Comparison of ENCODE assay signal across 8 cellular contexts in the genomic region with DNA sequence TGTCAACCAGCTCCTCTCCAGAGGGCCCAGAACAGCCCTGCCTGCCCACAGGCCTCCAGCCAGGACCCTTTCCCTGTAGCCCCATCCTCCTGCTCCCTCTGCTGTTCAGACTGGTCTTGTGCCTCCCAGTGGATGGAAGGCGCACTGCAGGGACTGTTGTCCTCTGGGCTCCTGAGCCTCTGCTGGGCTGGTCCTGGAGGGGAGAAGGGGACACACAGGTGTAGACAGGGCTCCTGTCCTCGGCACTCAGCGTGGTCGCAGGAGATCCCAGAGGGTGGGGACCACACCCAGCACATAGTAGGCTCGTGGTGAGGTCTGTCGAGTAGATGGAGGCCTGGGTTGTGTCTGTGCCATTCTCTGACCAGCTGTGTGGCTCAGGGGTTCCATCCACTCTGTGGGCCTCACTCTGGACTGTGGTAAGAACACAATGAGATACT. TPM values are rescaled to one million over a fixed set of nuclear protein-coding genes. Genes with fewer than 3 reads are reported as not detected.
DNase-seq lines count a peak whose midpoint lies in the region; ATAC-seq and TF ChIP-seq lines count a peak whose summit lies in the region.

No MANE protein-coding gene starts in this region.

- peaks cover 74% of the 10 kb centered on the region for H3K79me2 ChIP-seq in osteoblast (ENCODE audit: insufficient read depth, low read length)

- no peaks in the 10 kb centered on the region for H3K27me3 ChIP-seq in osteoblast (ENCODE audit: insufficient read depth, low read length)

- H3K9me3 ChIP-seq in osteoblast (ENCODE audit: low read depth, low read length), result no peaks in the 10 kb centered on the region

- ATAC-seq in HG03565 (IDR thresholded peaks at IDR 0.05; ENCODE audit: unreplicated experiment) (no peak), HG02623 (IDR thresholded peaks at IDR 0.05; ENCODE audit: unreplicated experiment) (no peak)

- H3K4me2 ChIP-seq in osteoblast (ENCODE audit: insufficient read depth, low read length), result no peak overlapping the region

- DNase-seq in NCI-H345 (lab: John Stamatoyannopoulos, UW) (peak; percentile 48), NCI-H345 treated with DMSO at 0.1 percent for 48 hours (lab: John Stamatoyannopoulos, UW; ENCODE audit: unreplicated experiment) (no peak), NCI-H1930 (lab: John Stamatoyannopoulos, UW) (peak; percentile 18 to 38), fibroblast of the aortic adventitia (ENCODE audit: low read depth) (no peak), osteoblast (ENCODE audit: insufficient read length, low spot score, missing footprints) (peak; percentile 96)
- peak; percentile 71 for DNase-seq in activated T-cell treated with anti-CD3 and anti-CD28 coated beads, Interleukin-2, amount 50 U/mL, for 1 hour

- H3K27ac ChIP-seq in osteoblast (ENCODE audit: low read depth, low read length), result no peak overlapping the region

- no peak overlapping the region for H2AFZ ChIP-seq in osteoblast (ENCODE audit: low read length)

- no peaks in the 10 kb centered on the region for H3K36me3 ChIP-seq in osteoblast (ENCODE audit: insufficient read depth, low read length)

- H3K4me1 ChIP-seq in osteoblast (ENCODE audit: insufficient read depth, low read length), result peaks cover 13% of the 10 kb centered on the region

- H3K4me3 ChIP-seq in fibroblast of the aortic adventitia (ENCODE audit: low read depth, low read length) (no peak overlapping the region), osteoblast (ENCODE audit: insufficient read depth, low read length) (peak overlapping the region; percentile 71)

- peak; percentile 77 for TF ChIP-seq CTCF in fibroblast of the aortic adventitia (IDR thresholded peaks at IDR 0.05; ENCODE audit: insufficient read depth, low read length)
- TF ChIP-seq CTCF in osteoblast (IDR thresholded peaks at IDR 0.05; ENCODE audit: extremely low read depth, low read depth, low read length), result peak; percentile 75

- peaks cover 19% of the 10 kb centered on the region for H4K20me1 ChIP-seq in osteoblast (ENCODE audit: insufficient read depth, low read length)

RNA-seq across cellular contexts. Expression of gene ITPR3, which starts 11.5 kb away (rescaled TPM):
- total RNA-seq in fibroblast of the aortic adventitia (ENCODE audit: low replicate concordance) (13.4 and 91.2 TPM in 2 replicates), osteoblast (46.7 and 52.2 TPM in 2 replicates)

RNA-seq across cellular contexts. Expression of gene BAK1, which starts 52.5 kb away (rescaled TPM):
- 5.2 and 9.9 TPM in 2 replicates for total RNA-seq in fibroblast of the aortic adventitia (ENCODE audit: low replicate concordance)
- 13.3 and 13.8 TPM in 2 replicates for total RNA-seq in osteoblast

Comparison
In these comparisons a context has a peak if more than half of its experiments do, and no peak if none do; other contexts are left out.
1. DNase-seq: peak in NCI-H345 (single experiment), NCI-H1930 (2 of 2), activated T-cell treated with anti-CD3 and anti-CD28 coated beads, Interleukin-2, amount 50 U/mL, for 1 hour (single experiment) and osteoblast (single experiment); none in NCI-H345 treated with DMSO at 0.1 percent for 48 hours (single experiment) and fibroblast of the aortic adventitia (single experiment).